7 cellular contexts compared by ENCODE assay signal in genomic region chr16:46689492-46690280, GRCh38. TPM values are rescaled to one million over a fixed set of nuclear protein-coding genes. Genes with fewer than 3 reads are reported as not detected.
DNase-seq lines count a peak whose midpoint lies in the region; ATAC-seq and TF ChIP-seq lines count a peak whose summit lies in the region.

ORC6 (plus strand) TSS chr16:46689659; CDS start chr16:46689706, 47 bp downstream.

- ATAC-seq in GM18499 (IDR thresholded peaks at IDR 0.05; ENCODE audit: insufficient read depth, unreplicated experiment) (peak; percentile 35), HG02885 (IDR thresholded peaks at IDR 0.05; ENCODE audit: poor library complexity, unreplicated experiment) (peak; percentile 72)

- H3K27me3 ChIP-seq in ascending aorta: no peaks in the 10 kb centered on the region

- TF ChIP-seq CTCF in ascending aorta (IDR thresholded peaks at IDR 0.05): peak in 1 of 3 experiments; percentile 29

- peak within 1 kb of the TSS; percentile 91 to 93 for H3K27ac ChIP-seq in ascending aorta

- peak within 1 kb of the TSS; percentile 87 to 89 for H3K4me3 ChIP-seq in ascending aorta

- H3K4me1 ChIP-seq in ascending aorta: peaks cover 7 to 19% of the 10 kb centered on the region in 2 donors

- H3K9me3 ChIP-seq in ascending aorta: no peaks in the 10 kb centered on the region

- no peaks in the 10 kb centered on the region for H3K36me3 ChIP-seq in ascending aorta

- DNase-seq in NCI-H1694 treated with DMSO at 0.1 percent for 48 hours (lab: John Stamatoyannopoulos, UW) (peak; percentile 98), ascending aorta (ENCODE audit: low spot score in 2 of 2) (peak; percentile 88 to 99), hepatic stellate cell (ENCODE audit: low spot score) (peak; percentile 96), renal cortical epithelial cell (ENCODE audit: low read depth) (peak; percentile 51)

- intact Hi-C loops in T-helper 2 cell treated with Interferon-gamma antibody and Interleukin-4, amounts not matched to agents 100 ng/mL and 5 ng/mL, for 36 hours (cut with micrococcal nuclease): loop anchor here (1.0 to 10.0 kb wide), 8 partner anchors 17 to 772 kb away; partner anchors contain the start of genes C16orf87, DNAJA2, GPT2 and ITFG1
- intact Hi-C loops in ascending aorta (cut with DNase I): loop anchor here (1.0 to 5.0 kb wide), 6 partner anchors 103 to 773 kb away; partner anchors contain the start of genes C16orf87, DNAJA2, GPT2 and ITFG1

RNA-seq across cellular contexts. Expression of gene ORC6, which starts in this region (rescaled TPM):
- 42.7 and 46.2 TPM in 2 replicates for total RNA-seq in T-helper 2 cell treated with Interferon-gamma antibody and Interleukin-4, amounts not matched to agents 100 ng/mL and 5 ng/mL, for 36 hours
- not detected for total RNA-seq in ascending aorta
- 2.4 and 8.3 TPM in 2 replicates for total RNA-seq in renal cortical epithelial cell

Comparison
In these comparisons a context has a peak if more than half of its experiments do, and no peak if none do; other contexts are left out.
1. Peak in every context shown above with its lines: DNase-seq, ATAC-seq, H3K4me3 ChIP-seq and H3K27ac ChIP-seq.
2. Peak in DNase-seq, H3K4me3 ChIP-seq and H3K27ac ChIP-seq in ascending aorta; RNA of the gene not detected or under 1 TPM.